ENCODE assay signal across 1 cellular context in genomic region chr2:11749646-11750349, GRCh38.
TF ChIP-seq lines count a peak whose summit lies in the region.

No MANE protein-coding gene starts in this region.

TF ChIP-seq in WTC11, 78 proteins besides CTCF, POLR2A, EP300 and RAD21 (continued from another document):
- TF ChIP-seq MLX (CRISPR knock-in tag; IDR thresholded peaks at IDR 0.05) = no peak
- TF ChIP-seq FOXP4 (CRISPR knock-in tag; IDR thresholded peaks at IDR 0.05) = no peak
- TF ChIP-seq AFF4 (CRISPR knock-in tag; IDR thresholded peaks at IDR 0.05; ENCODE audit: borderline replicate concordance) = no peak
- no peak for TF ChIP-seq ZBTB43 (CRISPR knock-in tag; IDR thresholded peaks at IDR 0.05)
- no peak for TF ChIP-seq MXD4 (CRISPR knock-in tag; IDR thresholded peaks at IDR 0.05; ENCODE audit: borderline replicate concordance)
